27 cellular contexts compared by ENCODE assay signal in genomic region chr1:226203237-226203636, GRCh38. TPM values are rescaled to one million over a fixed set of nuclear protein-coding genes. Genes with fewer than 3 reads are reported as not detected.
DNase-seq lines count a peak whose midpoint lies in the region; ATAC-seq and TF ChIP-seq lines count a peak whose summit lies in the region.
"Had no signal": no experiment of that assay in that cellular context is flagged by ENCODE, and none has a peak within 500 bp of the region (broad histone marks: within the 10 kb centered on the region; RNA-seq: fewer than 3 reads in every experiment).

No MANE protein-coding gene starts in this region.

- H3K9ac ChIP-seq in PC-3 (ENCODE audit: low read length) (no peak overlapping the region), endodermal cell (ENCODE audit: extremely low read depth, low read length, poor library complexity, severe bottlenecking) (no peak overlapping the region)
- H3K9ac ChIP-seq: SK-N-SH had no signal

- H3K27ac Mint-ChIP-seq in activated naive CD4-positive, alpha-beta T cell treated with anti-CD3 and anti-CD28 coated beads, Interleukin-2, amount 50 U/mL, for 72 hours = no peak overlapping the region
- no peak overlapping the region for H3K27ac Mint-ChIP-seq in stimulated activated naive CD8-positive, alpha-beta T cell treated with anti-CD3 and anti-CD28 coated beads, Interleukin-15, amount 100 ng/mL, for 72 hours
- H3K27ac Mint-ChIP-seq in endodermal cell = no peak overlapping the region
- H3K27ac Mint-ChIP-seq: CD14-positive monocyte, IgD-negative memory B cell had no signal

- H3K4me3 ChIP-seq in PC-3 (ENCODE audit: low read length) (no peak overlapping the region), endodermal cell (ENCODE audit: low read length) (no peak overlapping the region)

- POLR2A ChIA-PET in PC-3 (lab: Charles Lee; ENCODE audit: unreplicated experiment) = interaction anchor here (0.7 kb wide), 1 partner anchor 13 kb away, joined by 8 read pairs; no protein-coding TSS in a partner anchor

- no peak for DNase-seq in activated naive CD4-positive, alpha-beta T cell treated with anti-CD3 and anti-CD28 coated beads, Interleukin-2, amount 50 U/mL, for 72 hours (ENCODE audit: low spot score in 2 of 2)
- no peak for DNase-seq in activated naive CD4-positive, alpha-beta T cell treated with anti-CD3 and anti-CD28 coated beads, Interleukin-2, amount 50 U/mL, for 16 hours
- DNase-seq in PC-3 = no peak
- no peak for DNase-seq in foreskin keratinocyte
- DNase-seq in stimulated activated naive CD8-positive, alpha-beta T cell treated with anti-CD3 and anti-CD28 coated beads, Interleukin-15, amount 100 ng/mL, for 72 hours = no peak
- DNase-seq in NCI-H774 (lab: John Stamatoyannopoulos, UW) = no peak
- DNase-seq in endodermal cell = no peak
- DNase-seq: 8988T; ACHN; BE2C; CD8-positive, alpha-beta memory T cell; DND-41; NCI-H1092; NCI-H1436 treated with DMSO at 0.1 percent for 48 hours; NCI-H187 treated with DMSO at 0.1 percent for 48 hours; NCI-H2171 treated with DMSO at 0.1 percent for 48 hours; NCI-H524; NCI-H82; NK-92 treated with Interleukin-12 subunit alpha and Interleukin-12 subunit beta, amount 100 ng/mL, for 24 hours; OCI-M1; SK-N-SH; SW 1271 had no signal

- no peak overlapping the region for H3K4me2 ChIP-seq in PC-3 (ENCODE audit: low read length)
- H3K4me2 ChIP-seq: SK-N-SH had no signal

- H3K9me2 ChIP-seq in PC-3 (replicated peaks; ENCODE audit: low read length) = no peaks in the 10 kb centered on the region
- H3K9me2 ChIP-seq: SK-N-SH had no signal

- H3K27ac ChIP-seq in PC-3 (ENCODE audit: low read length) (no peak overlapping the region), foreskin keratinocyte (no peak overlapping the region), endodermal cell (ENCODE audit: low read depth, low read length) (no peak overlapping the region)
- H3K27ac ChIP-seq: HL-60 had no signal

- H3K9me3 ChIP-seq in PC-3 (ENCODE audit: low read length) (no peaks in the 10 kb centered on the region), endodermal cell (ENCODE audit: control insufficient read depth, low read length) (no peaks in the 10 kb centered on the region)
- H3K9me3 ChIP-seq: SK-N-SH had no signal

- no peaks in the 10 kb centered on the region for H4K20me1 ChIP-seq in PC-3 (ENCODE audit: low read length)

- no peak for TF ChIP-seq CTCF in PC-3 (conservative IDR thresholded peaks at IDR 0.05; ENCODE audit: low read depth, low read length)
- TF ChIP-seq CTCF in foreskin keratinocyte (conservative IDR thresholded peaks at IDR 0.05) = no peak
- TF ChIP-seq CTCF in endodermal cell (conservative IDR thresholded peaks at IDR 0.05) = no peak

- peak; percentile 49 to 56 for ATAC-seq in activated naive CD4-positive, alpha-beta T cell treated with anti-CD3 and anti-CD28 coated beads, Interleukin-2, amount 50 U/mL, for 72 hours
- ATAC-seq in PC-3 = peak; percentile 41; the same call in 1 of the 2 replicates
- ATAC-seq in foreskin keratinocyte = peak; percentile 57
- peak; percentile 46 for ATAC-seq in stimulated activated naive CD8-positive, alpha-beta T cell treated with anti-CD3 and anti-CD28 coated beads, Interleukin-15, amount 100 ng/mL, for 72 hours
- ATAC-seq in GM18867 (IDR thresholded peaks at IDR 0.05; ENCODE audit: unreplicated experiment) = no peak

- H3K79me2 ChIP-seq in PC-3 (ENCODE audit: low read length) = no peaks in the 10 kb centered on the region

- no peak overlapping the region for H2AFZ ChIP-seq in PC-3 (ENCODE audit: low read length)

- no peaks in the 10 kb centered on the region for H3F3A ChIP-seq in PC-3 (ENCODE audit: low read length, unreplicated experiment)

- H3K27me3 Mint-ChIP-seq in stimulated activated naive CD8-positive, alpha-beta T cell treated with anti-CD3 and anti-CD28 coated beads, Interleukin-15, amount 100 ng/mL, for 72 hours = peaks cover 9% of the 10 kb centered on the region
- no peaks in the 10 kb centered on the region for H3K27me3 Mint-ChIP-seq in endodermal cell (ENCODE audit: insufficient read depth)
- H3K27me3 Mint-ChIP-seq: IgD-negative memory B cell had no signal

- BruUV-seq in PC-3 (replicated peaks; lab: Mats Ljungman, UMichigan) = no TSS peak

- CTCF ChIA-PET in PC-3 (lab: Charles Lee) = interaction anchor here (1.1 to 1.7 kb wide), 4 partner anchors 78 to 204 kb away, joined by 3 to 13 read pairs (median 6); no protein-coding TSS in a partner anchor

- intact Hi-C loops in PC-3 (cut with micrococcal nuclease) = loop anchor here (5.0 kb wide), 1 partner anchor 74 kb away; no protein-coding TSS in a partner anchor

- H3K36me3 Mint-ChIP-seq in activated naive CD4-positive, alpha-beta T cell treated with anti-CD3 and anti-CD28 coated beads, Interleukin-2, amount 50 U/mL, for 72 hours = no peaks in the 10 kb centered on the region
- no peaks in the 10 kb centered on the region for H3K36me3 Mint-ChIP-seq in endodermal cell (ENCODE audit: low read depth)
- H3K36me3 Mint-ChIP-seq: CD14-positive monocyte; CD8-positive, alpha-beta memory T cell; IgD-negative memory B cell had no signal

- H3K36me3 ChIP-seq in PC-3 (ENCODE audit: low read depth, low read length) (no peaks in the 10 kb centered on the region), endodermal cell (ENCODE audit: control insufficient read depth, insufficient read depth, low read length) (no peaks in the 10 kb centered on the region)
- H3K36me3 ChIP-seq: BE2C had no signal

- H3K27me3 ChIP-seq in PC-3 (ENCODE audit: low read length) (no peaks in the 10 kb centered on the region), foreskin keratinocyte (no peaks in the 10 kb centered on the region), endodermal cell (ENCODE audit: control insufficient read depth, insufficient read depth, low read length, poor library complexity, severe bottlenecking) (no peaks in the 10 kb centered on the region)
- H3K27me3 ChIP-seq: BE2C had no signal

- no peak overlapping the region for H3K4me3 Mint-ChIP-seq in stimulated activated naive CD8-positive, alpha-beta T cell treated with anti-CD3 and anti-CD28 coated beads, Interleukin-15, amount 100 ng/mL, for 72 hours
- no peak overlapping the region for H3K4me3 Mint-ChIP-seq in endodermal cell
- H3K4me3 Mint-ChIP-seq: CD14-positive monocyte; CD8-positive, alpha-beta memory T cell; IgD-negative memory B cell had no signal

- 83 to 100% methylated on average over 1 of the region's 1 CpG for WGBS in endodermal cell (ENCODE audit: insufficient coverage in 1 of 2, insufficient read length in 1 of 2), 2 experiments

- H3K4me1 ChIP-seq in PC-3 (ENCODE audit: insufficient read depth, low read length) = no peaks in the 10 kb centered on the region
- no peaks in the 10 kb centered on the region for H3K4me1 ChIP-seq in foreskin keratinocyte
- H3K4me1 ChIP-seq in endodermal cell (ENCODE audit: control insufficient read depth, insufficient read depth, low read length) = no peaks in the 10 kb centered on the region
- H3K4me1 ChIP-seq: BE2C had no signal

- no peaks in the 10 kb centered on the region for H3K4me1 Mint-ChIP-seq in stimulated activated naive CD8-positive, alpha-beta T cell treated with anti-CD3 and anti-CD28 coated beads, Interleukin-15, amount 100 ng/mL, for 72 hours
- peaks cover 20% of the 10 kb centered on the region for H3K4me1 Mint-ChIP-seq in endodermal cell
- H3K4me1 Mint-ChIP-seq: CD8-positive, alpha-beta memory T cell had no signal

- no peaks in the 10 kb centered on the region for H3K9me3 Mint-ChIP-seq in activated naive CD4-positive, alpha-beta T cell treated with anti-CD3 and anti-CD28 coated beads, Interleukin-2, amount 50 U/mL, for 72 hours
- no peaks in the 10 kb centered on the region for H3K9me3 Mint-ChIP-seq in stimulated activated naive CD8-positive, alpha-beta T cell treated with anti-CD3 and anti-CD28 coated beads, Interleukin-15, amount 100 ng/mL, for 72 hours
- H3K9me3 Mint-ChIP-seq in endodermal cell = no peaks in the 10 kb centered on the region
- H3K9me3 Mint-ChIP-seq: CD14-positive monocyte; CD8-positive, alpha-beta memory T cell; IgD-negative memory B cell had no signal

RNA-seq across cellular contexts. Expression of gene ACBD3, which starts 16.7 kb away (rescaled TPM):
- total RNA-seq in activated naive CD4-positive, alpha-beta T cell treated with anti-CD3 and anti-CD28 coated beads, Interleukin-2, amount 50 U/mL, for 72 hours = 10 to 100 TPM; 18.9 to 26.4 TPM
- total RNA-seq in PC-3 (2014; rRNA removed) (62.2 and 62.9 TPM in 2 replicates), foreskin keratinocyte (39.7 and 41.5 TPM in 2 replicates), endodermal cell (10 to 100 TPM; 34.8 to 48.0 TPM)
- polyA plus RNA-seq in foreskin keratinocyte = 12.3 and 13.2 TPM in 2 replicates
- polyA plus RNA-seq in endodermal cell (2013, experiment 1 of 2) = 22.3 TPM
- 24.1 TPM for polyA plus RNA-seq in endodermal cell (2013, experiment 2 of 2)

RNA-seq across cellular contexts. Expression of gene MIXL1, which starts 20.2 kb away (rescaled TPM):
- total RNA-seq in activated naive CD4-positive, alpha-beta T cell treated with anti-CD3 and anti-CD28 coated beads, Interleukin-2, amount 50 U/mL, for 72 hours = under 1 TPM in 1 of 2 donors, not detected in 1; 0.27 TPM
- total RNA-seq in PC-3 (2014; rRNA removed) = not detected in 2 replicates
- total RNA-seq in foreskin keratinocyte = not detected in 2 replicates
- 0.07 TPM in 1 of 2 replicates, not detected in the other for polyA plus RNA-seq in foreskin keratinocyte
- total RNA-seq in endodermal cell = 10 to 100 TPM; 16.8 to 86.3 TPM
- 41.3 TPM for polyA plus RNA-seq in endodermal cell (2013, experiment 1 of 2)
- polyA plus RNA-seq in endodermal cell (2013, experiment 2 of 2) = 48.9 TPM
- total RNA-seq: CD8-positive, alpha-beta memory T cell; G401 had no signal
- polyA plus RNA-seq: CD14-positive monocyte; CD8-positive, alpha-beta memory T cell had no signal

Comparison
In these comparisons a context has a peak if more than half of its experiments do, and no peak if none do; other contexts are left out.
1. RNA of gene MIXL1, which starts 20.2 kb away (total RNA-seq): 16.8 to 86.3 TPM in endodermal cell; 0.27 TPM in activated naive CD4-positive, alpha-beta T cell treated with anti-CD3 and anti-CD28 coated beads, Interleukin-2, amount 50 U/mL, for 72 hours, not detected in foreskin keratinocyte and not detected in PC-3; every median in the first group is over 10 times any median in the second.